In the genomic region with DNA sequence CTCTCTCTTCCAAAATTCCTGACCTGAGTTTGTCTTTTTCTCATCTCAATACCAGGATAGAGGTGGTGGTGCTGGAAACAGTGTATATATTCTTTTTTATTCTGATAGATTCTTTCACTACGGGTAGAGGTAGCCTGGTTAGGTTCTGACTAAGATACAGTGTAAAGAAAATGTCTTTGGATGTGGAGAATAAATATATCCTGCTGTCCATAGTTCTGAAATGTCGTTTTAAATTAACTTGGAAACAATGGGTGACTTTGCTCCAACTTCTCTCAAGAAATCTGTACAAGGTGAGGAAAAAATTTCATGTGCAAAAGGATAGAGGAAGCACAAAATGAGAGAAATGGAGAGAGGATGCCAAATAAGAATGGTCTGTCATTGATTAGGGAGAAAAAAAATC, we compare ENCODE assay signal across 7 cellular contexts.
"Had no signal": no experiment of that assay in that cellular context is flagged by ENCODE, and none has a peak within 500 bp of the region (broad histone marks: within the 10 kb centered on the region; RNA-seq: fewer than 3 reads in every experiment).

No MANE protein-coding gene starts in this region.

- H3K27ac ChIP-seq: HL-60 had no signal

- H3K4me3 ChIP-seq: GM23338, K562 had no signal

- DNase-seq: H9, HCEC 1CT, HFFc6 had no signal

- ATAC-seq: GM23338, HepG2, K562 had no signal
